ENCODE assay signal across 1 cellular context in genomic region chr16:70740174-70740918, GRCh38.
A peak's percentile ranks its signal among the peaks of the same experiment; 100 is the strongest.
TF ChIP-seq lines count a peak whose summit lies in the region.

No MANE protein-coding gene starts in this region.

TF ChIP-seq in HepG2, 621 proteins besides CTCF, POLR2A, EP300 and RAD21 (continued from another document and continues in another):
- TF ChIP-seq, protein P1, sequence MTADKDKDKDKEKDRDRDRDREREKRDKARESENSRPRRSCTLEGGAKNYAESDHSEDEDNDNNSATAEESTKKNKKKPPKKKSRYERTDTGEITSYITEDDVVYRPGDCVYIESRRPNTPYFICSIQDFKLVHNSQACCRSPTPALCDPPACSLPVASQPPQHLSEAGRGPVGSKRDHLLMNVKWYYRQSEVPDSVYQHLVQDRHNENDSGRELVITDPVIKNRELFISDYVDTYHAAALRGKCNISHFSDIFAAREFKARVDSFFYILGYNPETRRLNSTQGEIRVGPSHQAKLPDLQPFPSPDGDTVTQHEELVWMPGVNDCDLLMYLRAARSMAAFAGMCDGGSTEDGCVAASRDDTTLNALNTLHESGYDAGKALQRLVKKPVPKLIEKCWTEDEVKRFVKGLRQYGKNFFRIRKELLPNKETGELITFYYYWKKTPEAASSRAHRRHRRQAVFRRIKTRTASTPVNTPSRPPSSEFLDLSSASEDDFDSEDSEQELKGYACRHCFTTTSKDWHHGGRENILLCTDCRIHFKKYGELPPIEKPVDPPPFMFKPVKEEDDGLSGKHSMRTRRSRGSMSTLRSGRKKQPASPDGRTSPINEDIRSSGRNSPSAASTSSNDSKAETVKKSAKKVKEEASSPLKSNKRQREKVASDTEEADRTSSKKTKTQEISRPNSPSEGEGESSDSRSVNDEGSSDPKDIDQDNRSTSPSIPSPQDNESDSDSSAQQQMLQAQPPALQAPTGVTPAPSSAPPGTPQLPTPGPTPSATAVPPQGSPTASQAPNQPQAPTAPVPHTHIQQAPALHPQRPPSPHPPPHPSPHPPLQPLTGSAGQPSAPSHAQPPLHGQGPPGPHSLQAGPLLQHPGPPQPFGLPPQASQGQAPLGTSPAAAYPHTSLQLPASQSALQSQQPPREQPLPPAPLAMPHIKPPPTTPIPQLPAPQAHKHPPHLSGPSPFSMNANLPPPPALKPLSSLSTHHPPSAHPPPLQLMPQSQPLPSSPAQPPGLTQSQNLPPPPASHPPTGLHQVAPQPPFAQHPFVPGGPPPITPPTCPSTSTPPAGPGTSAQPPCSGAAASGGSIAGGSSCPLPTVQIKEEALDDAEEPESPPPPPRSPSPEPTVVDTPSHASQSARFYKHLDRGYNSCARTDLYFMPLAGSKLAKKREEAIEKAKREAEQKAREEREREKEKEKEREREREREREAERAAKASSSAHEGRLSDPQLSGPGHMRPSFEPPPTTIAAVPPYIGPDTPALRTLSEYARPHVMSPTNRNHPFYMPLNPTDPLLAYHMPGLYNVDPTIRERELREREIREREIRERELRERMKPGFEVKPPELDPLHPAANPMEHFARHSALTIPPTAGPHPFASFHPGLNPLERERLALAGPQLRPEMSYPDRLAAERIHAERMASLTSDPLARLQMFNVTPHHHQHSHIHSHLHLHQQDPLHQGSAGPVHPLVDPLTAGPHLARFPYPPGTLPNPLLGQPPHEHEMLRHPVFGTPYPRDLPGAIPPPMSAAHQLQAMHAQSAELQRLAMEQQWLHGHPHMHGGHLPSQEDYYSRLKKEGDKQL (CRISPR knock-in tag; IDR thresholded peaks at IDR 0.05; ENCODE audit: low read depth): no peak
- TF ChIP-seq FOSL1 (CRISPR knock-in tag; IDR thresholded peaks at IDR 0.05; ENCODE audit: borderline replicate concordance) (no peak), ATF3 (CRISPR knock-in tag; IDR thresholded peaks at IDR 0.05) (no peak), ZNF224 (CRISPR knock-in tag; IDR thresholded peaks at IDR 0.05) (0 out of 2 replicates have a peak, but pooled peaks have one; percentile 70), TCF7L2 (IDR thresholded peaks at IDR 0.05; ENCODE audit: low read depth, low read length) (no peak), ATF5 (CRISPR knock-in tag; IDR thresholded peaks at IDR 0.05; ENCODE audit: low read depth) (no peak), ZMYM3 (CRISPR knock-in tag; IDR thresholded peaks at IDR 0.05) (no peak), HMG20A (CRISPR knock-in tag; IDR thresholded peaks at IDR 0.05; ENCODE audit: borderline replicate concordance) (no peak), ZNF605 (CRISPR knock-in tag; IDR thresholded peaks at IDR 0.05) (no peak), HNF4G (IDR thresholded peaks at IDR 0.05; ENCODE audit: borderline replicate concordance, low read depth, low read length) (peak; percentile 26; the same call in 1 of the 2 replicates), HNF4G (CRISPR knock-in tag; IDR thresholded peaks at IDR 0.05; ENCODE audit: borderline replicate concordance, low read depth) (no peak), ZNF572 (CRISPR knock-in tag; IDR thresholded peaks at IDR 0.05) (no peak), ZNF772 (CRISPR knock-in tag; IDR thresholded peaks at IDR 0.05) (no peak), ZMYM4 (CRISPR knock-in tag; IDR thresholded peaks at IDR 0.05) (no peak), SATB2 (CRISPR knock-in tag; IDR thresholded peaks at IDR 0.05) (no peak), AGO2 (optimal IDR thresholded peaks at IDR 0.05; ENCODE audit: low read depth, low read length) (no peak), MTERF4 (CRISPR knock-in tag; IDR thresholded peaks at IDR 0.05) (no peak), PRDM4 (CRISPR knock-in tag; IDR thresholded peaks at IDR 0.05; ENCODE audit: borderline replicate concordance) (no peak), ZNF598 (CRISPR knock-in tag; IDR thresholded peaks at IDR 0.05; ENCODE audit: borderline replicate concordance) (peak; percentile 61; the same call in 1 of the 2 replicates), CENPX (CRISPR knock-in tag; IDR thresholded peaks at IDR 0.05) (no peak), MXI1 (IDR thresholded peaks at IDR 0.05; ENCODE audit: borderline replicate concordance, low read depth, low read length) (no peak), MED13 (CRISPR knock-in tag; IDR thresholded peaks at IDR 0.05) (no peak), ZNF230 (CRISPR knock-in tag; IDR thresholded peaks at IDR 0.05) (no peak), XBP1 (CRISPR knock-in tag; IDR thresholded peaks at IDR 0.05) (no peak), ZFAT (CRISPR knock-in tag; conservative IDR thresholded peaks at IDR 0.05) (no peak), NR2F1 (CRISPR knock-in tag; IDR thresholded peaks at IDR 0.05) (no peak), KDM5A (IDR thresholded peaks at IDR 0.05; ENCODE audit: borderline replicate concordance, low read length) (no peak), SNAI1 (CRISPR knock-in tag; IDR thresholded peaks at IDR 0.05; ENCODE audit: borderline replicate concordance) (no peak), NFE2L1 (CRISPR knock-in tag; IDR thresholded peaks at IDR 0.05; ENCODE audit: borderline replicate concordance) (no peak), ZFX (CRISPR knock-in tag; IDR thresholded peaks at IDR 0.05; ENCODE audit: low read depth) (peak; percentile 30; the same call in 1 of the 2 replicates), FOXJ3 (CRISPR knock-in tag; IDR thresholded peaks at IDR 0.05; ENCODE audit: borderline replicate concordance) (no peak)
- TF ChIP-seq, protein P2, sequence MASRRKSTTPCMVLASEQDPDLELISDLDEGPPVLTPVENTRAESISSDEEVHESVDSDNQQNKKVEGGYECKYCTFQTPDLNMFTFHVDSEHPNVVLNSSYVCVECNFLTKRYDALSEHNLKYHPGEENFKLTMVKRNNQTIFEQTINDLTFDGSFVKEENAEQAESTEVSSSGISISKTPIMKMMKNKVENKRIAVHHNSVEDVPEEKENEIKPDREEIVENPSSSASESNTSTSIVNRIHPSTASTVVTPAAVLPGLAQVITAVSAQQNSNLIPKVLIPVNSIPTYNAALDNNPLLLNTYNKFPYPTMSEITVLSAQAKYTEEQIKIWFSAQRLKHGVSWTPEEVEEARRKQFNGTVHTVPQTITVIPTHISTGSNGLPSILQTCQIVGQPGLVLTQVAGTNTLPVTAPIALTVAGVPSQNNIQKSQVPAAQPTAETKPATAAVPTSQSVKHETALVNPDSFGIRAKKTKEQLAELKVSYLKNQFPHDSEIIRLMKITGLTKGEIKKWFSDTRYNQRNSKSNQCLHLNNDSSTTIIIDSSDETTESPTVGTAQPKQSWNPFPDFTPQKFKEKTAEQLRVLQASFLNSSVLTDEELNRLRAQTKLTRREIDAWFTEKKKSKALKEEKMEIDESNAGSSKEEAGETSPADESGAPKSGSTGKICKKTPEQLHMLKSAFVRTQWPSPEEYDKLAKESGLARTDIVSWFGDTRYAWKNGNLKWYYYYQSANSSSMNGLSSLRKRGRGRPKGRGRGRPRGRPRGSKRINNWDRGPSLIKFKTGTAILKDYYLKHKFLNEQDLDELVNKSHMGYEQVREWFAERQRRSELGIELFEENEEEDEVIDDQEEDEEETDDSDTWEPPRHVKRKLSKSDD (CRISPR knock-in tag; IDR thresholded peaks at IDR 0.05; ENCODE audit: low read depth): 0 out of 2 replicates have a peak, but pooled peaks have one; percentile 50
- TF ChIP-seq, protein P3, sequence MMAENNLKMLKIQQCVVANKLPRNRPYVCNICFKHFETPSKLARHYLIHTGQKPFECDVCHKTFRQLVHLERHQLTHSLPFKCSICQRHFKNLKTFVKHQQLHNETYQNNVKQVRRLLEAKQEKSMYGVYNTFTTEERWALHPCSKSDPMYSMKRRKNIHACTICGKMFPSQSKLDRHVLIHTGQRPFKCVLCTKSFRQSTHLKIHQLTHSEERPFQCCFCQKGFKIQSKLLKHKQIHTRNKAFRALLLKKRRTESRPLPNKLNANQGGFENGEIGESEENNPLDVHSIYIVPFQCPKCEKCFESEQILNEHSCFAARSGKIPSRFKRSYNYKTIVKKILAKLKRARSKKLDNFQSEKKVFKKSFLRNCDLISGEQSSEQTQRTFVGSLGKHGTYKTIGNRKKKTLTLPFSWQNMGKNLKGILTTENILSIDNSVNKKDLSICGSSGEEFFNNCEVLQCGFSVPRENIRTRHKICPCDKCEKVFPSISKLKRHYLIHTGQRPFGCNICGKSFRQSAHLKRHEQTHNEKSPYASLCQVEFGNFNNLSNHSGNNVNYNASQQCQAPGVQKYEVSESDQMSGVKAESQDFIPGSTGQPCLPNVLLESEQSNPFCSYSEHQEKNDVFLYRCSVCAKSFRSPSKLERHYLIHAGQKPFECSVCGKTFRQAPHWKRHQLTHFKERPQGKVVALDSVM (CRISPR knock-in tag; IDR thresholded peaks at IDR 0.05): no peak
- TF ChIP-seq, protein P4, sequence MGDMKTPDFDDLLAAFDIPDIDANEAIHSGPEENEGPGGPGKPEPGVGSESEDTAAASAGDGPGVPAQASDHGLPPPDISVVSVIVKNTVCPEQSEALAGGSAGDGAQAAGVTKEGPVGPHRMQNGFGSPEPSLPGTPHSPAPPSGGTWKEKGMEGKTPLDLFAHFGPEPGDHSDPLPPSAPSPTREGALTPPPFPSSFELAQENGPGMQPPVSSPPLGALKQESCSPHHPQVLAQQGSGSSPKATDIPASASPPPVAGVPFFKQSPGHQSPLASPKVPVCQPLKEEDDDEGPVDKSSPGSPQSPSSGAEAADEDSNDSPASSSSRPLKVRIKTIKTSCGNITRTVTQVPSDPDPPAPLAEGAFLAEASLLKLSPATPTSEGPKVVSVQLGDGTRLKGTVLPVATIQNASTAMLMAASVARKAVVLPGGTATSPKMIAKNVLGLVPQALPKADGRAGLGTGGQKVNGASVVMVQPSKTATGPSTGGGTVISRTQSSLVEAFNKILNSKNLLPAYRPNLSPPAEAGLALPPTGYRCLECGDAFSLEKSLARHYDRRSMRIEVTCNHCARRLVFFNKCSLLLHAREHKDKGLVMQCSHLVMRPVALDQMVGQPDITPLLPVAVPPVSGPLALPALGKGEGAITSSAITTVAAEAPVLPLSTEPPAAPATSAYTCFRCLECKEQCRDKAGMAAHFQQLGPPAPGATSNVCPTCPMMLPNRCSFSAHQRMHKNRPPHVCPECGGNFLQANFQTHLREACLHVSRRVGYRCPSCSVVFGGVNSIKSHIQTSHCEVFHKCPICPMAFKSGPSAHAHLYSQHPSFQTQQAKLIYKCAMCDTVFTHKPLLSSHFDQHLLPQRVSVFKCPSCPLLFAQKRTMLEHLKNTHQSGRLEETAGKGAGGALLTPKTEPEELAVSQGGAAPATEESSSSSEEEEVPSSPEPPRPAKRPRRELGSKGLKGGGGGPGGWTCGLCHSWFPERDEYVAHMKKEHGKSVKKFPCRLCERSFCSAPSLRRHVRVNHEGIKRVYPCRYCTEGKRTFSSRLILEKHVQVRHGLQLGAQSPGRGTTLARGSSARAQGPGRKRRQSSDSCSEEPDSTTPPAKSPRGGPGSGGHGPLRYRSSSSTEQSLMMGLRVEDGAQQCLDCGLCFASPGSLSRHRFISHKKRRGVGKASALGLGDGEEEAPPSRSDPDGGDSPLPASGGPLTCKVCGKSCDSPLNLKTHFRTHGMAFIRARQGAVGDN (CRISPR knock-in tag; IDR thresholded peaks at IDR 0.05): peak; percentile 79
- TF ChIP-seq, protein P5, sequence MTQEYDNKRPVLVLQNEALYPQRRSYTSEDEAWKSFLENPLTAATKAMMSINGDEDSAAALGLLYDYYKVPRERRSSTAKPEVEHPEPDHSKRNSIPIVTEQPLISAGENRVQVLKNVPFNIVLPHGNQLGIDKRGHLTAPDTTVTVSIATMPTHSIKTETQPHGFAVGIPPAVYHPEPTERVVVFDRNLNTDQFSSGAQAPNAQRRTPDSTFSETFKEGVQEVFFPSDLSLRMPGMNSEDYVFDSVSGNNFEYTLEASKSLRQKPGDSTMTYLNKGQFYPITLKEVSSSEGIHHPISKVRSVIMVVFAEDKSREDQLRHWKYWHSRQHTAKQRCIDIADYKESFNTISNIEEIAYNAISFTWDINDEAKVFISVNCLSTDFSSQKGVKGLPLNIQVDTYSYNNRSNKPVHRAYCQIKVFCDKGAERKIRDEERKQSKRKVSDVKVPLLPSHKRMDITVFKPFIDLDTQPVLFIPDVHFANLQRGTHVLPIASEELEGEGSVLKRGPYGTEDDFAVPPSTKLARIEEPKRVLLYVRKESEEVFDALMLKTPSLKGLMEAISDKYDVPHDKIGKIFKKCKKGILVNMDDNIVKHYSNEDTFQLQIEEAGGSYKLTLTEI (CRISPR knock-in tag; conservative IDR thresholded peaks at IDR 0.05): no peak
- TF ChIP-seq, protein P6, sequence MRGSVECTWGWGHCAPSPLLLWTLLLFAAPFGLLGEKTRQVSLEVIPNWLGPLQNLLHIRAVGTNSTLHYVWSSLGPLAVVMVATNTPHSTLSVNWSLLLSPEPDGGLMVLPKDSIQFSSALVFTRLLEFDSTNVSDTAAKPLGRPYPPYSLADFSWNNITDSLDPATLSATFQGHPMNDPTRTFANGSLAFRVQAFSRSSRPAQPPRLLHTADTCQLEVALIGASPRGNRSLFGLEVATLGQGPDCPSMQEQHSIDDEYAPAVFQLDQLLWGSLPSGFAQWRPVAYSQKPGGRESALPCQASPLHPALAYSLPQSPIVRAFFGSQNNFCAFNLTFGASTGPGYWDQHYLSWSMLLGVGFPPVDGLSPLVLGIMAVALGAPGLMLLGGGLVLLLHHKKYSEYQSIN (CRISPR knock-in tag; IDR thresholded peaks at IDR 0.05; ENCODE audit: borderline replicate concordance): no peak
